Comparison of ENCODE assay signal across 8 cellular contexts in the genomic region with DNA sequence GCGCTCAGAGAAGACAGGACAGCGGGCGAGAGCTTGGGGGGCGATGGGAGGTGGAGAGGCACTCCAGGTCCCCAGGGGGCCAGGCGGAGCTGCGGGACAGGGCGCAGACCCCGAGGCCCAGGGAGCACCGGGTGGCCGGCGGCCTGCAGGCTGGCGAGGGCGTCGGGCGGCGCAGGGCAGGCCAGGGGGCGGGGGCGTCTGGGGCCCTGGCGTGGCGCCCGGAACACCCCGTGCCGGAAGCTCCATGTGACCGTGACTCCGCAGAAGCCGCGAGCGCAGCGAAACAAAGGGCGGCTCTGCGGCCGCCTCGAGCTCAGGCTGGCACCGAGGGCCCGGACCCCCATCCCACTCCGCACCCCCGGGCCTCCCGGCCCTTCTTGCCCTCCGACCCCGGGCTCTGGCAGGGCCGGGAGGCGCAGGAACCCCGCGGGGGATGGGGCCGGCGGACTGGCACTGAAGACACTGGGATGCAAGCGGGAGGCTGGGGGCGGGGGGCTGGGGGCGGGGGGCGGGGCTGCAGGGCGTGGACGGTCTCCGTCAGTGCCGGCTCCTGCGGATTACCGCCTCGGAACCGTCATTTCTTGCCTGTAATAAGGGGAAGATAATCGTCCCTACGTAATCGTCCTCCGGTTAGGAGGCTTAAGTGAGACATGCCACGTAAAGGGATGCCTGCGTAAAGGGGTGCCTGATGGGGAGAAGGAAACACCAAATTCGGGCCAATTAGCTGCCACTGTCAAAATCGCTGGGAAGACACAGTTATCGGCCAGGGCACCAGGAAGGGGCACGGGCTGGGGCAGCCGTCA. TPM values are rescaled to one million over a fixed set of nuclear protein-coding genes. Genes with fewer than 3 reads are reported as not detected.
DNase-seq lines count a peak whose midpoint lies in the region; ATAC-seq and TF ChIP-seq lines count a peak whose summit lies in the region.

No MANE protein-coding gene starts in this region.

- peak in 2 of 5 experiments; percentile 34 to 35 for TF ChIP-seq CTCF in tibial nerve (IDR thresholded peaks at IDR 0.05)

- H3K9me3 Mint-ChIP-seq in activated naive CD8-positive, alpha-beta T cell (ENCODE audit: low read depth), result no peaks in the 10 kb centered on the region

- peak overlapping the region; percentile 87 to 100 (median 98) for H3K27ac ChIP-seq in tibial nerve

- TF ChIP-seq RAD21 in Ishikawa (IDR thresholded peaks at IDR 0.05; ENCODE audit: low read depth), result no peak

- ATAC-seq in GM21526 (IDR thresholded peaks at IDR 0.05; ENCODE audit: low FRiP score, unreplicated experiment), result peak; percentile 78
- peak; percentile 88 for ATAC-seq in Right ventricle myocardium superior (ENCODE audit: poor library complexity)

- H3K27me3 Mint-ChIP-seq in activated naive CD8-positive, alpha-beta T cell, result no peaks in the 10 kb centered on the region

- TF ChIP-seq EP300 in Ishikawa (IDR thresholded peaks at IDR 0.05; ENCODE audit: borderline replicate concordance), result peak; percentile 57; the same call in 1 of the 2 replicates
- peak; percentile 77 to 96 for TF ChIP-seq EP300 in tibial nerve (IDR thresholded peaks at IDR 0.05)

- H3K36me3 Mint-ChIP-seq in activated naive CD8-positive, alpha-beta T cell, result no peaks in the 10 kb centered on the region

- no peaks in the 10 kb centered on the region for H3K27me3 ChIP-seq in tibial nerve

- H3K4me1 Mint-ChIP-seq in activated naive CD8-positive, alpha-beta T cell (ENCODE audit: low read depth), result peaks cover 28% of the 10 kb centered on the region

- peak; percentile 76 to 90 for TF ChIP-seq POLR2A in tibial nerve (IDR thresholded peaks at IDR 0.05)

- intact Hi-C loops in Right ventricle myocardium superior (cut with DNase I), result loop anchor here (5.0 kb wide), 1 partner anchor 100 kb away; the partner anchor contains the start of gene MAT2A

- no peaks in the 10 kb centered on the region for H3K36me3 ChIP-seq in tibial nerve

- peak overlapping the region; percentile 20 to 57 (median 43) for H3K4me3 ChIP-seq in tibial nerve

- WGBS in tibial nerve, 2 donors, result 2 to 4% methylated on average over 23 to 38 of the region's 69 CpGs

- peaks cover 4 to 68% (median 51%) of the 10 kb centered on the region in 4 donors for H3K4me1 ChIP-seq in tibial nerve

- no peaks in the 10 kb centered on the region for H3K9me3 ChIP-seq in tibial nerve

- H3K27ac Mint-ChIP-seq in activated naive CD8-positive, alpha-beta T cell, result peak overlapping the region; percentile 97

- peak overlapping the region; percentile 90 for H3K4me3 Mint-ChIP-seq in activated naive CD8-positive, alpha-beta T cell

- DNase-seq in DMS79 (lab: John Stamatoyannopoulos, UW) (peak; percentile 60), SK-N-DZ (ENCODE audit: low spot score) (peak; percentile 78), Right ventricle myocardium superior (peak; percentile 95), pons (ENCODE audit: low spot score) (peak; percentile 80), tibial nerve (ENCODE audit: low spot score in 2 of 2) (peak; percentile 76 to 85)

TF ChIP-seq in Ishikawa, 13 proteins besides CTCF, POLR2A, EP300 and RAD21:
- TF ChIP-seq FOXM1 (IDR thresholded peaks at IDR 0.05; ENCODE audit: borderline replicate concordance, low read depth) (no peak), TEAD4 (IDR thresholded peaks at IDR 0.05) (no peak), CEBPB (IDR thresholded peaks at IDR 0.05) (no peak), TAF1 (IDR thresholded peaks at IDR 0.05; ENCODE audit: low read depth) (peak; percentile 67), YY1 (IDR thresholded peaks at IDR 0.05; ENCODE audit: low read depth) (0 out of 2 replicates have a peak, but pooled peaks have one; percentile 15), CREB1 (IDR thresholded peaks at IDR 0.05; ENCODE audit: low read depth) (no peak), TCF12 (IDR thresholded peaks at IDR 0.05; ENCODE audit: low read depth) (peak; percentile 58; the same call in 1 of the 2 replicates), ZBTB7A (IDR thresholded peaks at IDR 0.05; ENCODE audit: low read depth) (peak; percentile 96), NFIC (IDR thresholded peaks at IDR 0.05) (peak; percentile 87), USF1 (IDR thresholded peaks at IDR 0.05) (peak; percentile 89), REST (IDR thresholded peaks at IDR 0.05; ENCODE audit: low read depth) (no peak), EGR1 (IDR thresholded peaks at IDR 0.05) (peak; percentile 81)
- TF ChIP-seq, protein P1, sequence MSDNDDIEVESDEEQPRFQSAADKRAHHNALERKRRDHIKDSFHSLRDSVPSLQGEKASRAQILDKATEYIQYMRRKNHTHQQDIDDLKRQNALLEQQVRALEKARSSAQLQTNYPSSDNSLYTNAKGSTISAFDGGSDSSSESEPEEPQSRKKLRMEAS (IDR thresholded peaks at IDR 0.05), result peak; percentile 93

RNA-seq across cellular contexts. Expression of gene SH2D6, which starts 19.2 kb away (rescaled TPM):
- polyA plus RNA-seq in SK-N-DZ (2014; cell fraction: cytosol; rRNA removed), result 0.07 TPM in 1 of 2 replicates, not detected in the other
- 1.5 and 1.8 TPM in 2 replicates for polyA plus RNA-seq in SK-N-DZ (2014; cell fraction: nucleus; rRNA removed)
- total RNA-seq in Right ventricle myocardium superior (0.24 TPM), tibial nerve (1 to 10 TPM in 1 of 4 donors, not detected in 3; 1.1 TPM)

RNA-seq across cellular contexts. Expression of gene CAPG, which starts 27.5 kb away (rescaled TPM):
- 4.5 and 20.2 TPM in 2 replicates for polyA plus RNA-seq in SK-N-DZ (2014; cell fraction: cytosol; rRNA removed)
- polyA plus RNA-seq in SK-N-DZ (2014; cell fraction: nucleus; rRNA removed), result 3.2 and 13.6 TPM in 2 replicates
- total RNA-seq in Right ventricle myocardium superior, result 3.4 TPM
- 10 to 100 TPM; 58.8 to 67.8 (median 67.7) TPM for total RNA-seq in tibial nerve

Comparison
In these comparisons a context has a peak if more than half of its experiments do, and no peak if none do; other contexts are left out.
1. Peak in every context shown above with its lines: DNase-seq, ATAC-seq, H3K4me3 ChIP-seq and H3K27ac ChIP-seq.
2. RNA of gene CAPG, which starts 27.5 kb away (total RNA-seq): 58.8 to 67.8 TPM in tibial nerve; 3.4 TPM in Right ventricle myocardium superior (single experiment); every median in the first group is over 10 times any median in the second.